12 cellular contexts compared by ENCODE assay signal in genomic region chr4:39936565-39937418, GRCh38. TPM values are rescaled to one million over a fixed set of nuclear protein-coding genes. Genes with fewer than 3 reads are reported as not detected.
DNase-seq lines count a peak whose midpoint lies in the region; ATAC-seq and TF ChIP-seq lines count a peak whose summit lies in the region.
"Had no signal": no experiment of that assay in that cellular context is flagged by ENCODE, and none has a peak within 500 bp of the region (broad histone marks: within the 10 kb centered on the region; RNA-seq: fewer than 3 reads in every experiment).

No MANE protein-coding gene starts in this region.

- no peak overlapping the region for H3K4me3 ChIP-seq in CD8-positive, alpha-beta memory T cell (ENCODE audit: low read length)
- H3K4me3 ChIP-seq in HUES64 (ENCODE audit: low read length) (no peak overlapping the region), thyroid gland (replicated peaks in 1 of 3) (no peak overlapping the region), tibial nerve (no peak overlapping the region), MG63 (no peak overlapping the region)
- H3K4me3 ChIP-seq in naive thymus-derived CD4-positive, alpha-beta T cell (ENCODE audit: low read length): no peak overlapping the region
- H3K4me3 ChIP-seq: right lobe of liver had no signal

- H3K4me1 Mint-ChIP-seq in CD8-positive, alpha-beta memory T cell: peaks cover 63 to 81% (median 77%) of the 10 kb centered on the region in 3 donors
- peaks cover 66% of the 10 kb centered on the region for H3K4me1 Mint-ChIP-seq in chondrocyte (ENCODE audit: low read depth)
- peaks cover 34 to 78% (median 70%) of the 10 kb centered on the region in 7 donors for H3K4me1 Mint-ChIP-seq in naive thymus-derived CD4-positive, alpha-beta T cell

- no peaks in the 10 kb centered on the region for H3K36me3 ChIP-seq in CD8-positive, alpha-beta memory T cell (ENCODE audit: insufficient read depth, low read length)
- H3K36me3 ChIP-seq in HUES64 (ENCODE audit: insufficient read depth, low read length) (0 out of 2 replicates have a peak, but pooled peaks cover 3% of the 10 kb centered on the region), thyroid gland (no peaks in the 10 kb centered on the region), tibial nerve (peaks cover 0 to 11% (median 0%) of the 10 kb centered on the region in 3 donors), MG63 (no peaks in the 10 kb centered on the region)
- no peaks in the 10 kb centered on the region for H3K36me3 ChIP-seq in naive thymus-derived CD4-positive, alpha-beta T cell (ENCODE audit: control insufficient read depth in 2 of 3, insufficient read depth in 3 of 3, low read length in 3 of 3)

- TF ChIP-seq EP300 in tibial nerve (IDR thresholded peaks at IDR 0.05): no peak

- H3K9me3 Mint-ChIP-seq in CD8-positive, alpha-beta memory T cell: no peaks in the 10 kb centered on the region
- H3K9me3 Mint-ChIP-seq in chondrocyte (ENCODE audit: low read depth): no peaks in the 10 kb centered on the region
- H3K9me3 Mint-ChIP-seq in naive thymus-derived CD4-positive, alpha-beta T cell: peaks cover 0 to 2% (median 0%) of the 10 kb centered on the region in 11 donors

- H3K27ac ChIP-seq in CD8-positive, alpha-beta memory T cell (ENCODE audit: low read depth, low read length): no peak overlapping the region
- peak overlapping the region; percentile 37; the same call in 1 of the 2 replicates for H3K27ac ChIP-seq in HUES64 (ENCODE audit: low read depth, low read length)
- no peak overlapping the region for H3K27ac ChIP-seq in naive thymus-derived CD4-positive, alpha-beta T cell (ENCODE audit: low read depth, low read length)
- no peak overlapping the region for H3K27ac ChIP-seq in thyroid gland
- no peak overlapping the region for H3K27ac ChIP-seq in tibial nerve
- H3K27ac ChIP-seq: right lobe of liver, VCaP had no signal

- CTCF ChIA-PET in CD8-positive, alpha-beta memory T cell (lab: Charles Lee): interaction anchor here (1.1 to 2.3 kb wide), 4 partner anchors 15 to 42 kb away, joined by 3 to 5 read pairs (median 4); no protein-coding TSS in a partner anchor
- CTCF ChIA-PET in naive thymus-derived CD4-positive, alpha-beta T cell (lab: Charles Lee): no interaction called here

- TF ChIP-seq POLR2A in thyroid gland (IDR thresholded peaks at IDR 0.05): no peak
- TF ChIP-seq POLR2A in tibial nerve (IDR thresholded peaks at IDR 0.05): no peak

- TF ChIP-seq CTCF in chondrocyte (IDR thresholded peaks at IDR 0.05): no peak
- no peak for TF ChIP-seq CTCF in thyroid gland (IDR thresholded peaks at IDR 0.05)
- no peak for TF ChIP-seq CTCF in tibial nerve (IDR thresholded peaks at IDR 0.05)

- H3K27me3 Mint-ChIP-seq in CD8-positive, alpha-beta memory T cell: no peaks in the 10 kb centered on the region
- no peaks in the 10 kb centered on the region for H3K27me3 Mint-ChIP-seq in chondrocyte (ENCODE audit: low read depth)
- no peaks in the 10 kb centered on the region for H3K27me3 Mint-ChIP-seq in naive thymus-derived CD4-positive, alpha-beta T cell

- intact Hi-C loops in naive thymus-derived CD4-positive, alpha-beta T cell (cut with micrococcal nuclease): no loop called here
- intact Hi-C loops in thyroid gland (cut with DNase I): no loop called here

- no peak for DNase-seq in CD8-positive, alpha-beta memory T cell
- DNase-seq in chondrocyte (ENCODE audit: low spot score) (no peak), thyroid gland (no peak), tibial nerve (ENCODE audit: low spot score in 2 of 2) (no peak), MG63 (no peak)
- DNase-seq in naive thymus-derived CD4-positive, alpha-beta T cell: no peak
- DNase-seq: cerebellar nuclear complex, NCI-H2081 treated with DMSO at 0.1 percent for 48 hours, right lobe of liver had no signal

- H3K4me1 ChIP-seq in CD8-positive, alpha-beta memory T cell (ENCODE audit: insufficient read depth, low read length): peaks cover 41% of the 10 kb centered on the region
- peaks cover 12% of the 10 kb centered on the region; the same call in 1 of the 2 replicates for H3K4me1 ChIP-seq in HUES64 (ENCODE audit: insufficient read depth, low read length)
- peaks cover 6 to 27% of the 10 kb centered on the region in 2 donors for H3K4me1 ChIP-seq in naive thymus-derived CD4-positive, alpha-beta T cell (ENCODE audit: control insufficient read depth in 2 of 2, insufficient read depth in 2 of 2, low read length in 2 of 2)
- H3K4me1 ChIP-seq in thyroid gland: peaks cover 39 to 40% of the 10 kb centered on the region in 2 donors
- peaks cover 0 to 30% (median 8%) of the 10 kb centered on the region in 4 donors for H3K4me1 ChIP-seq in tibial nerve

- peak overlapping the region in 4 of 7 donors; percentile 2 to 48 (median 35) for H3K4me3 Mint-ChIP-seq in CD8-positive, alpha-beta memory T cell
- no peak overlapping the region for H3K4me3 Mint-ChIP-seq in chondrocyte (ENCODE audit: unreplicated experiment)
- H3K4me3 Mint-ChIP-seq in naive thymus-derived CD4-positive, alpha-beta T cell: peak overlapping the region in 3 of 10 donors; percentile 13 to 28 (median 14)

- ATAC-seq in naive thymus-derived CD4-positive, alpha-beta T cell: no peak
- ATAC-seq in HG02798 (IDR thresholded peaks at IDR 0.05; ENCODE audit: poor library complexity, unreplicated experiment): no peak
- ATAC-seq: right lobe of liver had no signal

- no peak overlapping the region for H3K9ac ChIP-seq in HUES64 (ENCODE audit: low read depth, low read length)

- POLR2A ChIA-PET in CD8-positive, alpha-beta memory T cell (lab: Charles Lee): no interaction called here
- POLR2A ChIA-PET in naive thymus-derived CD4-positive, alpha-beta T cell (lab: Charles Lee): no interaction called here

- no peaks in the 10 kb centered on the region for H3K27me3 ChIP-seq in CD8-positive, alpha-beta memory T cell (ENCODE audit: insufficient read depth, low read length, poor library complexity, severe bottlenecking)
- no peaks in the 10 kb centered on the region for H3K27me3 ChIP-seq in HUES64 (ENCODE audit: insufficient read depth, low read length)
- no peaks in the 10 kb centered on the region for H3K27me3 ChIP-seq in naive thymus-derived CD4-positive, alpha-beta T cell (ENCODE audit: control insufficient read depth in 2 of 2, insufficient read depth in 2 of 2, low read length in 2 of 2)
- H3K27me3 ChIP-seq in thyroid gland: no peaks in the 10 kb centered on the region
- H3K27me3 ChIP-seq in tibial nerve: no peaks in the 10 kb centered on the region
- no peaks in the 10 kb centered on the region for H3K27me3 ChIP-seq in MG63
- H3K27me3 ChIP-seq: right lobe of liver had no signal

- no peaks in the 10 kb centered on the region for H3K9me3 ChIP-seq in CD8-positive, alpha-beta memory T cell (ENCODE audit: low read length)
- H3K9me3 ChIP-seq in HUES64 (ENCODE audit: insufficient read depth, low read depth, low read length): no peaks in the 10 kb centered on the region
- no peaks in the 10 kb centered on the region for H3K9me3 ChIP-seq in naive thymus-derived CD4-positive, alpha-beta T cell (ENCODE audit: control insufficient read depth in 2 of 3, low read length in 3 of 3)
- no peaks in the 10 kb centered on the region for H3K9me3 ChIP-seq in thyroid gland
- no peaks in the 10 kb centered on the region for H3K9me3 ChIP-seq in tibial nerve
- H3K9me3 ChIP-seq in MG63: no peaks in the 10 kb centered on the region
- H3K9me3 ChIP-seq: right lobe of liver had no signal

- 84% methylated on average over 5 of the region's 6 CpGs for WGBS in HUES64
- 88 to 93% methylated on average over 6 of the region's 6 CpGs for WGBS in thyroid gland, 2 donors
- WGBS in tibial nerve, 2 donors: 67 to 76% methylated on average over 6 of the region's 6 CpGs

- H3K27ac Mint-ChIP-seq in CD8-positive, alpha-beta memory T cell: peak overlapping the region; percentile 9 to 87 (median 66)
- peak overlapping the region; percentile 29 for H3K27ac Mint-ChIP-seq in chondrocyte (ENCODE audit: unreplicated experiment)
- H3K27ac Mint-ChIP-seq in naive thymus-derived CD4-positive, alpha-beta T cell: peak overlapping the region in 8 of 9 donors; percentile 13 to 84 (median 26)

- peaks cover 0 to 13% (median 1%) of the 10 kb centered on the region in 3 donors for H3K36me3 Mint-ChIP-seq in CD8-positive, alpha-beta memory T cell
- H3K36me3 Mint-ChIP-seq in chondrocyte (ENCODE audit: low read depth): no peaks in the 10 kb centered on the region
- peaks cover 0 to 20% (median 7%) of the 10 kb centered on the region in 5 donors for H3K36me3 Mint-ChIP-seq in naive thymus-derived CD4-positive, alpha-beta T cell

RNA-seq across cellular contexts. Expression of gene PDS5A, which starts 40.9 kb away (rescaled TPM):
- 100 to 1,000 TPM; 111 TPM for total RNA-seq in CD8-positive, alpha-beta memory T cell
- 49.2 TPM for polyA plus RNA-seq in CD8-positive, alpha-beta memory T cell
- 47.4 TPM for polyA plus RNA-seq in HUES64 (2013, experiment 1 of 2)
- polyA plus RNA-seq in HUES64 (2013, experiment 2 of 2): 49.8 TPM
- total RNA-seq in chondrocyte (53.3 to 61.3 TPM (median 53.8 TPM) in 3 replicates), thyroid gland (100 to 1,000 TPM in 2 of 4 donors, 10 to 100 TPM in 2; 92.3 to 133 (median 103) TPM), tibial nerve (10 to 100 TPM; 61.0 to 78.1 (median 61.5) TPM)
- 100 to 1,000 TPM in 2 of 5 experiments, 10 to 100 TPM in 3; 92.7 to 102 (median 98.5) TPM for total RNA-seq in naive thymus-derived CD4-positive, alpha-beta T cell
- polyA plus RNA-seq in naive thymus-derived CD4-positive, alpha-beta T cell: 10 to 100 TPM; 42.8 to 48.4 TPM
- total RNA-seq in MG63 (2014; rRNA removed; shearing (Covaris generic); ENCODE audit: low replicate concordance): 19.2 and 30.7 TPM in 2 replicates
